ENCODE assay signal across 8 cellular contexts in the genomic region with DNA sequence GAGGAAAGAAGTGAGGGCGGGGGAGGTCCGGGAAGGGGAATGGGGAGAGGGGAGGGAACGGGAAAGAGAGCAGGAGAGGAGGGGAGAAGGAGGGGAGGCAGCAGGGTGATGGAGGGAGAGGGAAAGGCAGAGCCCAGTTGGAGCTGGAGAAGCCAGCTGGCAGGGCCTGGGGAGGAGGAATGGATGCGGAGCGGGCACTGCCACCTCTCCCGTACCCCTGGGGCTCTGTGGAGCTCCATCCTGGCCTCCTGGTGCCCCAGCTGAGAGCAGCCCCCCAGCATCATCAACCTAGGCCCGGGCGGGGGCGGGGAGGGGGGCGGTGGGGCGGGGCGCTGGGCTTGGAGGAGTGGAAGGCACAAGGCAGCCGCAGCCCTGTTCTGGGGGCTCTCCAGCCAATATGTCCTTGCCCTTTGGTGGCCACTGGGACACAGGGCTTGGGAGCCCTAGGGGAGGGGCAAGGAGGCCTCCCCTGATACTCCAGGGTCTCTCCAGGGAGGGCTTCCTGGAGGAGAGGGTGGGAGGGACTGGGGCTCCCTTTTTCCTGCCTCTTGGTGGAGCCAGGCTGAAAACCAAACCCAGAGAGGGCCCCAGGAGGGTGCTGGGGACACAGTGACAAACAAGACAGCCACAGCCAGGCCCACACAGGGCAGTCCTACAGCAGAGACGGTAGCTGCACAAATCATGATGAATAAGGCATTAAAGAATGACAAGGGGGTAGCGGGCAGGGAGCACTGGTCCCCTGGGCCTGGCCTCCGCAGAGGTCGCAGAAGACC.
DNase-seq lines count a peak whose midpoint lies in the region; ATAC-seq and TF ChIP-seq lines count a peak whose summit lies in the region.

No MANE protein-coding gene starts in this region.

- H3K9ac ChIP-seq in ES-I3 (ENCODE audit: low read depth, low read length) (peak overlapping the region; percentile 70), mesendoderm (ENCODE audit: low read length) (peak overlapping the region; percentile 69)

- no peak overlapping the region for H3K4me3 ChIP-seq in mesendoderm (ENCODE audit: low read length)
- peak overlapping the region; percentile 56 to 71 (median 69) for H3K4me3 ChIP-seq in tibial nerve

- no peak overlapping the region for H4K5ac ChIP-seq in mesendoderm (ENCODE audit: low read length)

- H2AK5ac ChIP-seq in mesendoderm (ENCODE audit: low read length): peak overlapping the region; percentile 94

- H4K8ac ChIP-seq in mesendoderm (ENCODE audit: low read depth, low read length): peak overlapping the region; percentile 94

- no peak for ATAC-seq in GM19328 (IDR thresholded peaks at IDR 0.05; ENCODE audit: unreplicated experiment)

- no peaks in the 10 kb centered on the region for H3K36me3 ChIP-seq in ES-I3 (ENCODE audit: insufficient read depth, low read length)
- H3K36me3 ChIP-seq in mesendoderm (ENCODE audit: control insufficient read depth, insufficient read depth, low read length): no peaks in the 10 kb centered on the region
- peaks cover 0 to 10% (median 0%) of the 10 kb centered on the region in 3 donors for H3K36me3 ChIP-seq in tibial nerve

- DNase-seq in NCI-H526 (lab: John Stamatoyannopoulos, UW) (peak; percentile 71 to 84), dedifferentiated amniotic fluid mesenchymal stem cell (ENCODE audit: extremely low spot score) (peak; percentile 36), mesendoderm (no peak), tibial nerve (ENCODE audit: low spot score in 2 of 2) (no peak), GM19238 (ENCODE audit: insufficient read length, low spot score) (no peak)
- no peak for DNase-seq in stimulated activated naive CD4-positive, alpha-beta T cell (lab: John Stamatoyannopoulos, UW)

- TF ChIP-seq POLR2A in tibial nerve (IDR thresholded peaks at IDR 0.05): peak in 1 of 2 donors; percentile 9

- H3K23ac ChIP-seq in mesendoderm (ENCODE audit: low read length): peak overlapping the region; percentile 6

- no peak for TF ChIP-seq CTCF in tibial nerve (IDR thresholded peaks at IDR 0.05)

- no CpG with 5 or more reads among the region's 17 CpGs for WGBS in mesendoderm (ENCODE audit: extremely low coverage, insufficient coverage, low lambda C conversion rate)
- 10 to 11% methylated on average over 10 to 15 of the region's 17 CpGs for WGBS in tibial nerve, 2 donors

- no peak overlapping the region for H2BK15ac ChIP-seq in mesendoderm (replicated peaks; ENCODE audit: low read depth)

- H3K27ac ChIP-seq in mesendoderm (ENCODE audit: low read depth, low read length): peak overlapping the region; percentile 97
- peak overlapping the region; percentile 92 to 99 (median 97) for H3K27ac ChIP-seq in tibial nerve

- H2BK5ac ChIP-seq in mesendoderm (ENCODE audit: low read length): peak overlapping the region; percentile 64

- peak overlapping the region; percentile 76 for H2BK120ac ChIP-seq in mesendoderm (ENCODE audit: low read depth, low read length)

- peaks cover 2% of the 10 kb centered on the region for H3K79me1 ChIP-seq in mesendoderm (ENCODE audit: low read length)

- peaks cover 46% of the 10 kb centered on the region for H3K4me1 ChIP-seq in ES-I3 (ENCODE audit: insufficient read depth, low read length)
- H3K4me1 ChIP-seq in mesendoderm (ENCODE audit: control insufficient read depth, low read depth, low read length): peaks cover 19% of the 10 kb centered on the region
- peaks cover 0 to 89% (median 37%) of the 10 kb centered on the region in 4 donors for H3K4me1 ChIP-seq in tibial nerve

- peak overlapping the region; percentile 92 for H3K18ac ChIP-seq in mesendoderm (ENCODE audit: low read length)

- no peak for TF ChIP-seq EP300 in tibial nerve (IDR thresholded peaks at IDR 0.05)

- H3K4ac ChIP-seq in mesendoderm (ENCODE audit: low read depth, low read length): peak overlapping the region; percentile 97

- H3K27me3 ChIP-seq in mesendoderm (ENCODE audit: insufficient read depth, low read length, poor library complexity): no peaks in the 10 kb centered on the region
- H3K27me3 ChIP-seq in tibial nerve: no peaks in the 10 kb centered on the region

- peak overlapping the region; percentile 31 for H3K4me2 ChIP-seq in mesendoderm (ENCODE audit: low read length)

- peak overlapping the region; percentile 97 for H3K56ac ChIP-seq in mesendoderm (ENCODE audit: low read length)

- no peaks in the 10 kb centered on the region for H3K9me3 ChIP-seq in ES-I3 (ENCODE audit: control insufficient read depth, insufficient read depth, low read length)
- H3K9me3 ChIP-seq in tibial nerve: no peaks in the 10 kb centered on the region

- no peaks in the 10 kb centered on the region for H3K79me2 ChIP-seq in mesendoderm (ENCODE audit: control insufficient read depth, insufficient read depth, low read length)

Comparison
In these comparisons a context has a peak if more than half of its experiments do, and no peak if none do; other contexts are left out.
1. DNase-seq: peak in NCI-H526 (2 of 2) and dedifferentiated amniotic fluid mesenchymal stem cell (single experiment); none in mesendoderm (single experiment), tibial nerve (0 of 2), GM19238 (single experiment) and stimulated activated naive CD4-positive, alpha-beta T cell (0 of 6).